Comparison of ENCODE assay signal across 28 cellular contexts in the genomic region with DNA sequence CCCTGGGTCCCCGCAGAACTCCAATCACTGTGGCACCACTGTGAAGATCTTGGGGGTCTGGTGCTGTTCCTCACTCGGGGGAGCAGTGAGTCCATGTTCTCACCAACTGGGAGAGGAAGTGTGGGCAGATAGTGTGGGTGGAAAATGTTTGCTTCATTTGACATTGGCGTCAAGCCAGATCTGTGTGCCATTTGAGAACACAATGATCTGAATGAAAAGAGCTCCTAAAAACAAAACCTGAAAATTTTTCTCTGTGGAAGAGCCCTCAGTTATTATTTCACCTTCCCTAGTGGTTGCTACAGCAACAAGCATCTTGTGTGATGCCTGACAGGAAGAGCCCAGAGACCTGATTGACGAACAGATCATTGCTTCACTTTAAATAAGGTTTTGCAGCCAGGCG.
DNase-seq lines count a peak whose midpoint lies in the region; ATAC-seq and TF ChIP-seq lines count a peak whose summit lies in the region.
"Had no signal": no experiment of that assay in that cellular context is flagged by ENCODE, and none has a peak within 500 bp of the region (broad histone marks: within the 10 kb centered on the region; RNA-seq: fewer than 3 reads in every experiment).

No MANE protein-coding gene starts in this region.

- H3K36me3 ChIP-seq in naive thymus-derived CD4-positive, alpha-beta T cell (ENCODE audit: control insufficient read depth in 2 of 3, insufficient read depth in 3 of 3, low read length in 3 of 3), result no peaks in the 10 kb centered on the region
- no peaks in the 10 kb centered on the region for H3K36me3 ChIP-seq in sigmoid colon
- H3K36me3 ChIP-seq: esophagus muscularis mucosa, gastrocnemius medialis, pancreas had no signal

- peak overlapping the region; percentile 14 for H3K27ac Mint-ChIP-seq in activated CD4-positive, alpha-beta T cell treated with anti-CD3 and anti-CD28 coated beads for 36 hours
- H3K27ac Mint-ChIP-seq in CD4-positive, alpha-beta T cell, result peak overlapping the region; percentile 43
- H3K27ac Mint-ChIP-seq in naive thymus-derived CD4-positive, alpha-beta T cell, result peak overlapping the region in 5 of 9 donors; percentile 22 to 71 (median 55)
- H3K27ac Mint-ChIP-seq: IgD-negative memory B cell; naive thymus-derived CD8-positive, alpha-beta T cell; T-cell had no signal

- peaks cover 5% of the 10 kb centered on the region for H3K27me3 Mint-ChIP-seq in activated CD4-positive, alpha-beta T cell treated with anti-CD3 and anti-CD28 coated beads for 36 hours
- H3K27me3 Mint-ChIP-seq in CD4-positive, alpha-beta T cell, result no peaks in the 10 kb centered on the region
- H3K27me3 Mint-ChIP-seq in naive thymus-derived CD4-positive, alpha-beta T cell, result peaks cover 0 to 4% (median 0%) of the 10 kb centered on the region in 5 donors
- H3K27me3 Mint-ChIP-seq: CD4-positive, CD25-positive, alpha-beta regulatory T cell; IgD-negative memory B cell had no signal

- TF ChIP-seq EP300 in sigmoid colon (IDR thresholded peaks at IDR 0.05), result no peak

- peaks cover 8% of the 10 kb centered on the region for H3K9me3 Mint-ChIP-seq in activated CD4-positive, alpha-beta T cell treated with anti-CD3 and anti-CD28 coated beads for 36 hours (ENCODE audit: low read depth)
- no peaks in the 10 kb centered on the region for H3K9me3 Mint-ChIP-seq in CD4-positive, alpha-beta T cell
- H3K9me3 Mint-ChIP-seq in naive thymus-derived CD4-positive, alpha-beta T cell, result peaks cover 0 to 10% (median 0%) of the 10 kb centered on the region in 11 donors
- H3K9me3 Mint-ChIP-seq: naive thymus-derived CD8-positive, alpha-beta T cell; T-cell had no signal

- TF ChIP-seq CTCF in CD4-positive, alpha-beta T cell (IDR thresholded peaks at IDR 0.05), result no peak
- TF ChIP-seq CTCF in sigmoid colon (IDR thresholded peaks at IDR 0.05), result no peak

- no peaks in the 10 kb centered on the region for H3K36me3 Mint-ChIP-seq in activated CD4-positive, alpha-beta T cell treated with anti-CD3 and anti-CD28 coated beads for 36 hours (ENCODE audit: low read depth)
- no peaks in the 10 kb centered on the region for H3K36me3 Mint-ChIP-seq in CD4-positive, alpha-beta T cell (ENCODE audit: low read depth)
- no peaks in the 10 kb centered on the region for H3K36me3 Mint-ChIP-seq in naive thymus-derived CD4-positive, alpha-beta T cell
- H3K36me3 Mint-ChIP-seq: CD4-positive, CD25-positive, alpha-beta regulatory T cell; IgD-negative memory B cell; T-cell had no signal

- peak; percentile 20 for ATAC-seq in activated CD4-positive, alpha-beta T cell treated with anti-CD3 and anti-CD28 coated beads for 36 hours
- peak; percentile 41 for ATAC-seq in CD4-positive, alpha-beta T cell (ENCODE audit: poor library complexity)
- ATAC-seq in naive thymus-derived CD4-positive, alpha-beta T cell, result no peak
- ATAC-seq: gastrocnemius medialis; naive thymus-derived CD8-positive, alpha-beta T cell; pancreas; sciatic nerve had no signal

- POLR2A ChIA-PET in activated CD4-positive, alpha-beta T cell treated with anti-CD3 and anti-CD28 coated beads for 36 hours (lab: Charles Lee), result no interaction called here
- POLR2A ChIA-PET in CD4-positive, alpha-beta T cell (lab: Charles Lee), result no interaction called here
- POLR2A ChIA-PET in naive thymus-derived CD4-positive, alpha-beta T cell (lab: Charles Lee), result no interaction called here

- TF ChIP-seq POLR2A in sigmoid colon (IDR thresholded peaks at IDR 0.05), result no peak

- H3K4me1 ChIP-seq in naive thymus-derived CD4-positive, alpha-beta T cell (ENCODE audit: control insufficient read depth in 2 of 2, insufficient read depth in 2 of 2, low read length in 2 of 2), result no peaks in the 10 kb centered on the region
- peaks cover 0 to 27% (median 19%) of the 10 kb centered on the region in 4 donors for H3K4me1 ChIP-seq in sigmoid colon

- no peak overlapping the region for H3K4me3 ChIP-seq in naive thymus-derived CD4-positive, alpha-beta T cell (ENCODE audit: low read length)
- H3K4me3 ChIP-seq in sigmoid colon, result no peak overlapping the region
- H3K4me3 ChIP-seq: esophagus muscularis mucosa, gastrocnemius medialis, pancreas had no signal

- H3K4me1 Mint-ChIP-seq in activated CD4-positive, alpha-beta T cell treated with anti-CD3 and anti-CD28 coated beads for 36 hours, result peaks cover 23% of the 10 kb centered on the region
- H3K4me1 Mint-ChIP-seq in CD4-positive, alpha-beta T cell (ENCODE audit: low read depth), result peaks cover 9% of the 10 kb centered on the region
- peaks cover 4 to 10% (median 6%) of the 10 kb centered on the region in 7 donors for H3K4me1 Mint-ChIP-seq in naive thymus-derived CD4-positive, alpha-beta T cell
- H3K4me1 Mint-ChIP-seq: IgD-negative memory B cell had no signal

- peak; percentile 45 for DNase-seq in activated CD4-positive, alpha-beta T cell treated with anti-CD3 and anti-CD28 coated beads for 36 hours
- DNase-seq in activated CD4-positive, alpha-beta T cell treated with anti-CD3 and anti-CD28 coated beads for 48 hours, result no peak
- no peak for DNase-seq in CD4-positive, alpha-beta T cell
- DNase-seq in NCI-H748 (lab: John Stamatoyannopoulos, UW; ENCODE audit: unreplicated experiment) (peak; percentile 87), sigmoid colon (no peak), RPMI8226 (no peak), NCI-H1105 (lab: John Stamatoyannopoulos, UW) (no peak)
- peak in 2 of 9 donors; percentile 6 to 8 for DNase-seq in naive thymus-derived CD4-positive, alpha-beta T cell
- DNase-seq: activated CD4-positive, alpha-beta T cell treated with anti-CD3 and anti-CD28 coated beads, Interleukin-2, amount 50 U/mL, for 4 hours; activated naive CD4-positive, alpha-beta T cell treated with Interleukin-2 at 50 U/mL for 16 hours; activated T-cell treated with anti-CD3 and anti-CD28 coated beads for 4 hours; CD4-positive, CD25-positive, alpha-beta regulatory T cell; DMS53; effector CD8-positive, alpha-beta T cell; gastrocnemius medialis; GOT3; kidney glomerular epithelial cell; mesenchymal stem cell; MV-4-11; naive thymus-derived CD8-positive, alpha-beta T cell; NCI-H187; NCI-H510A treated with DMSO at 0.1 percent for 48 hours; SHP77 treated with DMSO at 0.1 percent for 48 hours; T-cell had no signal

- intact Hi-C loops in activated CD4-positive, alpha-beta T cell treated with anti-CD3 and anti-CD28 coated beads for 36 hours (cut with DNase I, micrococcal nuclease), result loop anchor here (2.0 to 5.0 kb wide), 3 partner anchors 14 to 202 kb away; a partner anchor contains a TSS
- intact Hi-C loops in CD4-positive, alpha-beta T cell (cut with DNase I, micrococcal nuclease), result no loop called here
- intact Hi-C loops in naive thymus-derived CD4-positive, alpha-beta T cell (cut with micrococcal nuclease), result no loop called here
- intact Hi-C loops in sigmoid colon (cut with DNase I), result no loop called here

- H3K27me3 ChIP-seq in CD4-positive, alpha-beta T cell (ENCODE audit: control insufficient read depth, insufficient read depth, low read length), result no peaks in the 10 kb centered on the region
- H3K27me3 ChIP-seq in naive thymus-derived CD4-positive, alpha-beta T cell (ENCODE audit: control insufficient read depth in 2 of 2, insufficient read depth in 2 of 2, low read length in 2 of 2), result no peaks in the 10 kb centered on the region
- no peaks in the 10 kb centered on the region for H3K27me3 ChIP-seq in sigmoid colon
- H3K27me3 ChIP-seq: gastrocnemius medialis, pancreas had no signal

- no peak overlapping the region for H3K27ac ChIP-seq in CD4-positive, alpha-beta T cell (ENCODE audit: low read depth, low read length)
- no peak overlapping the region for H3K27ac ChIP-seq in naive thymus-derived CD4-positive, alpha-beta T cell (ENCODE audit: low read depth, low read length)
- no peak overlapping the region for H3K27ac ChIP-seq in sigmoid colon
- H3K27ac ChIP-seq: esophagus muscularis mucosa, gastrocnemius medialis, pancreas had no signal

- H3K9me3 ChIP-seq in CD4-positive, alpha-beta T cell (ENCODE audit: control insufficient read depth, low read length), result no peaks in the 10 kb centered on the region
- H3K9me3 ChIP-seq in naive thymus-derived CD4-positive, alpha-beta T cell (ENCODE audit: control insufficient read depth in 2 of 3, low read length in 3 of 3), result no peaks in the 10 kb centered on the region
- no peaks in the 10 kb centered on the region for H3K9me3 ChIP-seq in sigmoid colon
- H3K9me3 ChIP-seq: esophagus muscularis mucosa, gastrocnemius medialis, pancreas had no signal

- H3K4me3 Mint-ChIP-seq in activated CD4-positive, alpha-beta T cell treated with anti-CD3 and anti-CD28 coated beads for 36 hours, result no peak overlapping the region
- no peak overlapping the region for H3K4me3 Mint-ChIP-seq in CD4-positive, alpha-beta T cell
- no peak overlapping the region for H3K4me3 Mint-ChIP-seq in naive thymus-derived CD4-positive, alpha-beta T cell
- H3K4me3 Mint-ChIP-seq: CD4-positive, CD25-positive, alpha-beta regulatory T cell; IgD-negative memory B cell; naive thymus-derived CD8-positive, alpha-beta T cell; T-cell had no signal

- WGBS in sigmoid colon, 2 donors, result 42 to 63% methylated on average over 5 of the region's 5 CpGs

- CTCF ChIA-PET in activated CD4-positive, alpha-beta T cell treated with anti-CD3 and anti-CD28 coated beads for 36 hours (lab: Charles Lee), result interaction anchor here (0.6 to 1.0 kb wide), 2 partner anchors 42 to 134 kb away, joined by 3 to 4 read pairs; no protein-coding TSS in a partner anchor
- CTCF ChIA-PET in CD4-positive, alpha-beta T cell (lab: Charles Lee), result no interaction called here
- CTCF ChIA-PET in naive thymus-derived CD4-positive, alpha-beta T cell (lab: Charles Lee), result no interaction called here

Comparison
In these comparisons a context has a peak if more than half of its experiments do, and no peak if none do; other contexts are left out.
1. DNase-seq: peak in activated CD4-positive, alpha-beta T cell treated with anti-CD3 and anti-CD28 coated beads for 36 hours (single experiment) and NCI-H748 (single experiment); none in activated CD4-positive, alpha-beta T cell treated with anti-CD3 and anti-CD28 coated beads for 48 hours (single experiment), CD4-positive, alpha-beta T cell (0 of 10), sigmoid colon (single experiment), RPMI8226 (single experiment) and NCI-H1105 (single experiment).
2. intact Hi-C loops: an anchor here in activated CD4-positive, alpha-beta T cell treated with anti-CD3 and anti-CD28 coated beads for 36 hours (2.0 to 5.0 kb wide); none called in CD4-positive, alpha-beta T cell, naive thymus-derived CD4-positive, alpha-beta T cell and sigmoid colon.
3. Peak in every context shown above with its lines, with median percentiles within 50 percentile points of each other: H3K27ac Mint-ChIP-seq.